21 cellular contexts compared by ENCODE assay signal in genomic region chr3:143430582-143430981, GRCh38.
"Had no signal": no experiment of that assay in that cellular context is flagged by ENCODE, and none has a peak within 500 bp of the region (broad histone marks: within the 10 kb centered on the region; RNA-seq: fewer than 3 reads in every experiment).

No MANE protein-coding gene starts in this region.

- H3K79me2 ChIP-seq: parathyroid adenoma had no signal

- DNase-seq: effector memory CD4-positive, alpha-beta T cell; hippocampal formation; left colon; left ventricle myocardium superior; naive B cell; occipital lobe; sigmoid colon; stimulated activated CD4-positive, alpha-beta T cell treated with anti-CD3 and anti-CD28 coated beads, Interleukin-12 subunit alpha, Interleukin-12 subunit beta, amount 100 ng/mL, for 4 hours; stimulated activated naive CD4-positive, alpha-beta T cell; stomach; substantia nigra; transverse colon had no signal

- H3K27me3 ChIP-seq: heart left ventricle, sigmoid colon, stomach, transverse colon had no signal

- H3K9ac ChIP-seq: parathyroid adenoma had no signal

- ATAC-seq: esophagus mucosa, heart left ventricle, left ventricle myocardium superior had no signal

- H3K36me3 ChIP-seq: heart left ventricle, prostate gland, sigmoid colon, stomach, thoracic aorta, transverse colon had no signal

- H3K4me1 ChIP-seq: parathyroid adenoma, prostate gland, sigmoid colon had no signal

- H3K9me3 ChIP-seq: heart left ventricle, prostate gland, sigmoid colon, stomach, thoracic aorta, transverse colon had no signal

- H2AFZ ChIP-seq: parathyroid adenoma had no signal

- H3K4me3 ChIP-seq: heart left ventricle, lung, prostate gland, sigmoid colon, skin epidermis, stomach, thoracic aorta, transverse colon had no signal

- FAIRE-seq: endometrium, frontal cortex had no signal

- H3K27ac ChIP-seq: heart left ventricle, parathyroid adenoma, prostate gland, sigmoid colon, skin epidermis, thoracic aorta, transverse colon had no signal
